Comparison of ENCODE assay signal across 11 cellular contexts in genomic region chr2:64329848-64330247, GRCh38.
DNase-seq lines count a peak whose midpoint lies in the region; ATAC-seq, FAIRE-seq and TF ChIP-seq lines count a peak whose summit lies in the region.
"Had no signal": no experiment of that assay in that cellular context is flagged by ENCODE, and none has a peak within 500 bp of the region (broad histone marks: within the 10 kb centered on the region; RNA-seq: fewer than 3 reads in every experiment).

No MANE protein-coding gene starts in this region.

- peaks cover 11% of the 10 kb centered on the region for H3K4me1 ChIP-seq in stomach smooth muscle (ENCODE audit: control insufficient read depth, insufficient read depth, low read length)

- H3K36me3 ChIP-seq in stomach smooth muscle (ENCODE audit: control insufficient read depth in 2 of 2, insufficient read depth in 2 of 2, low read length in 2 of 2), result no peaks in the 10 kb centered on the region
- H3K36me3 ChIP-seq: brain microvascular endothelial cell had no signal

- FAIRE-seq in GM12891 (lab: Jason Lieb, UNC), result no peak

- no peak overlapping the region for H3K9ac ChIP-seq in stomach smooth muscle (ENCODE audit: low read length in 2 of 2)

- ATAC-seq in left lobe of liver (peak; percentile 6), HG02763 (IDR thresholded peaks at IDR 0.05; ENCODE audit: unreplicated experiment) (no peak)
- ATAC-seq: activated CD8-positive, alpha-beta T cell treated with anti-CD3 and anti-CD28 coated beads, Interleukin-2, amount 10 ng/mL, durations not matched to agents 7 days and 5 days had no signal

- H3K27ac ChIP-seq in stomach smooth muscle (ENCODE audit: low read length), result peak overlapping the region; percentile 25
- H3K27ac ChIP-seq: brain microvascular endothelial cell had no signal

- H3K27me3 ChIP-seq in stomach smooth muscle (ENCODE audit: control insufficient read depth in 1 of 2, insufficient read depth in 2 of 2, low read length in 2 of 2), result no peaks in the 10 kb centered on the region
- H3K27me3 ChIP-seq: brain microvascular endothelial cell had no signal

- TF ChIP-seq POLR2A in GM12891 (IDR thresholded peaks at IDR 0.05; ENCODE audit: low read depth, low read length), result no peak

- no peaks in the 10 kb centered on the region for H3K9me3 ChIP-seq in stomach smooth muscle (ENCODE audit: control insufficient read depth in 2 of 2, low read length in 2 of 2)

- DNase-seq in LoVo (ENCODE audit: low spot score) (peak; percentile 30), dedifferentiated amniotic fluid mesenchymal stem cell (ENCODE audit: extremely low spot score) (peak; percentile 22), left lobe of liver (ENCODE audit: low spot score) (no peak), OCI-M2 (lab: John Stamatoyannopoulos, UW; ENCODE audit: unreplicated experiment) (no peak), NCI-H2227 treated with DMSO at 0.1 percent for 48 hours (lab: John Stamatoyannopoulos, UW) (no peak), GM12891 (ENCODE audit: insufficient read length, low spot score) (no peak)
- DNase-seq: activated CD8-positive, alpha-beta T cell treated with anti-CD3 and anti-CD28 coated beads, Interleukin-2, amount 10 ng/mL, durations not matched to agents 7 days and 5 days; brain microvascular endothelial cell; DMS153 had no signal

- H3K4me3 ChIP-seq in stomach smooth muscle (ENCODE audit: low read length in 2 of 2), result no peak overlapping the region

TF ChIP-seq in GM12891, 5 proteins besides CTCF, POLR2A, EP300 and RAD21:
- no peak for TF ChIP-seq POLR2AphosphoS5 (IDR thresholded peaks at IDR 0.05; ENCODE audit: low read depth, low read length)
- no peak for TF ChIP-seq POU2F2 (IDR thresholded peaks at IDR 0.05; ENCODE audit: low read depth, low read length)
- no peak for TF ChIP-seq SPI1 (IDR thresholded peaks at IDR 0.05; ENCODE audit: low read depth, low read length)
TF ChIP-seq in GM12891: peak in this region for 0.

Comparison
In these comparisons a context has a peak if more than half of its experiments do, and no peak if none do; other contexts are left out.
1. DNase-seq: peak in LoVo (single experiment) and dedifferentiated amniotic fluid mesenchymal stem cell (single experiment); none in left lobe of liver (single experiment), OCI-M2 (single experiment), NCI-H2227 treated with DMSO at 0.1 percent for 48 hours (single experiment) and GM12891 (single experiment).